23 cellular contexts compared by ENCODE assay signal in the genomic region with DNA sequence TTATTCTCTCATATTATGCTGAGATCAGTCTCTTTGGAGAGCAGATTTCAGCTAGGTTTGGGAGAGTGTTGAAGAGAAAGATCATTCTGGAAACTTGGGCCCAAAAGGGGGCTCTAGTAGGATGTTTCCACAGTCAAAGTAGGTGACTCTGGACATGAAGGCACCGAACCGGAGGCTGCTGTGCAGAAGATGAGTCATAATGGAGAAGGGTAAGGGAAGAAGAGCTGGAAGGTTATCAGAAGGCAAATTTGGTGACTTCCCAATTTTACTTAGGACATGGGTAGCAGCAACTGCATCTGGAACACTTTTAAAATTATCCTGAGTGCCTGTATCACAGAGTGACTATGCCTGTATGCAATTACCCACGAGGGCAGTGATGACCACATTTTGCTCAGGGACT.
"Had no signal": no experiment of that assay in that cellular context is flagged by ENCODE, and none has a peak within 500 bp of the region (broad histone marks: within the 10 kb centered on the region; RNA-seq: fewer than 3 reads in every experiment).

No MANE protein-coding gene starts in this region.

- H3K4me1 ChIP-seq: suprapubic skin, transverse colon, uterus had no signal

- H3K4me3 Mint-ChIP-seq: activated CD4-positive, alpha-beta memory T cell treated with anti-CD3 and anti-CD28 coated beads for 36 hours; activated T-helper 17 cell treated with anti-CD3 and anti-CD28 coated beads, Interleukin-2, amount 50 U/mL, for 72 hours; nephron; stimulated activated naive CD8-positive, alpha-beta T cell treated with anti-CD3 and anti-CD28 coated beads, Interleukin-15, amount 100 ng/mL, for 72 hours; T-helper 2 cell treated with Interferon-gamma antibody and Interleukin-4, amounts not matched to agents 5 μg/mL and 100 μg/mL, for 36 hours; WTC11 had no signal

- H3K9me3 Mint-ChIP-seq: activated T-helper 17 cell treated with anti-CD3 and anti-CD28 coated beads, Interleukin-2, amount 50 U/mL, for 72 hours; nephron; T-helper 2 cell treated with Interferon-gamma antibody and Interleukin-4, amounts not matched to agents 5 μg/mL and 100 μg/mL, for 36 hours had no signal

- H3K4me1 Mint-ChIP-seq: activated T-helper 17 cell treated with anti-CD3 and anti-CD28 coated beads, Interleukin-2, amount 50 U/mL, for 72 hours; nephron; stimulated activated naive CD8-positive, alpha-beta T cell treated with anti-CD3 and anti-CD28 coated beads, Interleukin-15, amount 100 ng/mL, for 72 hours; WTC11 had no signal

- H3K4me3 ChIP-seq: dorsolateral prefrontal cortex, suprapubic skin, transverse colon, uterus had no signal

- FAIRE-seq: colon had no signal

- H3K27me3 Mint-ChIP-seq: activated T-helper 17 cell treated with anti-CD3 and anti-CD28 coated beads, Interleukin-2, amount 50 U/mL, for 72 hours; stimulated activated naive CD8-positive, alpha-beta T cell treated with anti-CD3 and anti-CD28 coated beads, Interleukin-15, amount 100 ng/mL, for 72 hours had no signal

- H3K9me3 ChIP-seq: suprapubic skin, transverse colon, uterus had no signal

- H3K27ac Mint-ChIP-seq: activated CD4-positive, alpha-beta memory T cell treated with anti-CD3 and anti-CD28 coated beads for 36 hours; activated T-helper 17 cell treated with anti-CD3 and anti-CD28 coated beads, Interleukin-2, amount 50 U/mL, for 72 hours; nephron; stimulated activated naive CD8-positive, alpha-beta T cell treated with anti-CD3 and anti-CD28 coated beads, Interleukin-15, amount 100 ng/mL, for 72 hours; T-helper 2 cell treated with Interferon-gamma antibody and Interleukin-4, amounts not matched to agents 5 μg/mL and 100 μg/mL, for 36 hours; WTC11 had no signal

- DNase-seq: activated CD4-positive, alpha-beta memory T cell treated with anti-CD3 and anti-CD28 coated beads for 36 hours; activated CD4-positive, alpha-beta T cell treated with anti-CD3 and anti-CD28 coated beads for 4 hours; activated naive CD4-positive, alpha-beta T cell treated with Interleukin-2 at 50 U/mL for 16 hours; activated T-cell treated with anti-CD3 and anti-CD28 coated beads, Interleukin-2, amount 50 U/mL, for 1 hour; anterior cingulate cortex; brain microvascular endothelial cell; central memory CD4-positive, alpha-beta T cell; dorsolateral prefrontal cortex; foreskin fibroblast; mesenchymal stem cell; occipital lobe; posterior cingulate gyrus; stimulated activated CD4-positive, alpha-beta T cell treated with anti-CD3 and anti-CD28 coated beads, Interleukin-2, amount 100 ng/mL, for 24 hours; stimulated activated naive CD8-positive, alpha-beta T cell treated with anti-CD3 and anti-CD28 coated beads, Interleukin-15, amount 100 ng/mL, for 72 hours; transverse colon; uterus had no signal

- H3K27ac ChIP-seq: brain microvascular endothelial cell, dorsolateral prefrontal cortex, epithelial cell of prostate, suprapubic skin, transverse colon, uterus had no signal

- H3K36me3 Mint-ChIP-seq: activated CD4-positive, alpha-beta memory T cell treated with anti-CD3 and anti-CD28 coated beads for 36 hours had no signal

- H3K36me3 ChIP-seq: brain microvascular endothelial cell, suprapubic skin, transverse colon, uterus had no signal

- H3K27me3 ChIP-seq: brain microvascular endothelial cell, suprapubic skin, transverse colon, uterus had no signal

- ATAC-seq: activated T-helper 17 cell treated with anti-CD3 and anti-CD28 coated beads, Interleukin-2, amount 50 U/mL, for 72 hours; stimulated activated naive CD8-positive, alpha-beta T cell treated with anti-CD3 and anti-CD28 coated beads, Interleukin-15, amount 100 ng/mL, for 72 hours; WTC11 had no signal
